ENCODE assay signal across 11 cellular contexts in the genomic region with DNA sequence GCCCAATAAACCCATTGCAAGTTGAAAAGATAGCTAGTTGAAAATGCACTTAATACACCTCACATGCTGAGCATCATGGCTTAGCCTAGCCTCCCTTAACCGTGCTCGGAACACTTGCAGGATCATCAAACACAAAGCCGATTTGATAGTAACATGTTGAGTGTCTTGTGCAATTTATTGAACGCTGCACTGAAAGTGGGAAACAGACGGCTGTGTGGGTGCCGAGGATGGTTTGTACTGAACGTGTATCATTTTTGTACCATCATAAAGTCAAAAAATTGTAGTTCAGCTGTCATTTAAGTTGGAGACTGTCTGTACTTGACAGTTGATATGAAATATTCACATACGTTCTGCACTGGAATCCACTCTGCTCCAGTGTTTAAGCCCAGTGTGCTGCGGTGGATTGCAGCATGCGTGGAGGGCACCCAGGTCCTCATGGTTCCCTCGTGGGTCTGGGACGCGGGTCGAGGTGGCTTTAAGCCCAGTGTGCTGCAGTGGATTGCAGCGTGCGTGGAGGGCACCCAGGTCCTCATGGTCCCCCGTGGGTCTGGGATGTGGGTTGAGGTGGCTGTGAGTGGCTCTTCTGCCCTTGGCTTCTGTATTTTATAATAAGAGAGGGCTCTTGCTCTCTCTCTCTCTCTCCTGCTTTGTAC.
A peak's percentile ranks its signal among the peaks of the same experiment; 100 is the strongest.
DNase-seq lines count a peak whose midpoint lies in the region; ATAC-seq and TF ChIP-seq lines count a peak whose summit lies in the region.
"Had no signal": no experiment of that assay in that cellular context is flagged by ENCODE, and none has a peak within 500 bp of the region (broad histone marks: within the 10 kb centered on the region; RNA-seq: fewer than 3 reads in every experiment).

No MANE protein-coding gene starts in this region.

- H3K4me3 ChIP-seq in RWPE2 (ENCODE audit: severe bottlenecking) (no peak overlapping the region), adrenal gland (no peak overlapping the region)
- H3K4me3 ChIP-seq: PC-9, transverse colon had no signal

- H3K27me3 ChIP-seq in RWPE2 (ENCODE audit: insufficient read depth, poor library complexity, severe bottlenecking) (no peaks in the 10 kb centered on the region), adrenal gland (no peaks in the 10 kb centered on the region)

- ATAC-seq in RWPE2 (ENCODE audit: low read depth) (peak; percentile 34), HG03097 (IDR thresholded peaks at IDR 0.05; ENCODE audit: low FRiP score, unreplicated experiment) (no peak), GM21528 (IDR thresholded peaks at IDR 0.05; ENCODE audit: low FRiP score, unreplicated experiment) (no peak)

- TF ChIP-seq CTCF in RWPE2 (IDR thresholded peaks at IDR 0.05; ENCODE audit: poor library complexity, severe bottlenecking), result no peak
- TF ChIP-seq CTCF in adrenal gland (IDR thresholded peaks at IDR 0.05), result no peak

- intact Hi-C loops in adrenal gland (cut with DNase I), result no loop called here

- H3K9me3 ChIP-seq in RWPE2 (ENCODE audit: severe bottlenecking) (no peaks in the 10 kb centered on the region), adrenal gland (replicated peaks in 1 of 3) (no peaks in the 10 kb centered on the region)
- H3K9me3 ChIP-seq: transverse colon had no signal

- 74 to 79% (median 76%) methylated on average over 17 of the region's 17 CpGs for WGBS in adrenal gland, 4 donors

- no peaks in the 10 kb centered on the region for H3K4me1 ChIP-seq in RWPE2 (ENCODE audit: insufficient read depth, poor library complexity, severe bottlenecking)
- H3K4me1 ChIP-seq in adrenal gland (replicated peaks in 1 of 2), result no peaks in the 10 kb centered on the region
- H3K4me1 ChIP-seq: transverse colon had no signal

- DNase-seq in NCI-H82 (lab: John Stamatoyannopoulos, UW) (peak; percentile 20), NCI-H82 treated with DMSO at 0.1 percent for 48 hours (lab: John Stamatoyannopoulos, UW; ENCODE audit: unreplicated experiment) (no peak), RWPE2 (ENCODE audit: low spot score) (peak; percentile 96), germinal center (ENCODE audit: low spot score) (peak; percentile 59), pulmonary artery endothelial cell (ENCODE audit: low read depth, low spot score) (peak; percentile 47), adrenal gland (no peak)
- DNase-seq: glutamatergic neuron, PC-9, transverse colon had no signal

- H3K36me3 ChIP-seq in RWPE2 (ENCODE audit: low read depth) (peaks cover 14% of the 10 kb centered on the region), adrenal gland (replicated peaks in 1 of 2) (no peaks in the 10 kb centered on the region)
- H3K36me3 ChIP-seq: transverse colon had no signal

- TF ChIP-seq POLR2A in adrenal gland (IDR thresholded peaks at IDR 0.05), result no peak

- H3K27ac ChIP-seq in RWPE2 (ENCODE audit: poor library complexity, severe bottlenecking) (no peak overlapping the region), adrenal gland (no peak overlapping the region)
- H3K27ac ChIP-seq: PC-9, transverse colon had no signal

Comparison
In these comparisons a context has a peak if more than half of its experiments do, and no peak if none do; other contexts are left out.
1. DNase-seq: peak in NCI-H82 (single experiment), RWPE2 (single experiment), germinal center (single experiment) and pulmonary artery endothelial cell (single experiment); none in NCI-H82 treated with DMSO at 0.1 percent for 48 hours (single experiment) and adrenal gland (0 of 7).